Comparison of ENCODE assay signal across 8 cellular contexts in genomic region chr14:24160499-24160849, GRCh38. TPM values are rescaled to one million over a fixed set of nuclear protein-coding genes. Genes with fewer than 3 reads are reported as not detected.
DNase-seq lines count a peak whose midpoint lies in the region; ATAC-seq and FAIRE-seq lines count a peak whose summit lies in the region.

No MANE protein-coding gene starts in this region.

- peak overlapping the region; percentile 37 for H3K27ac ChIP-seq in right cardiac atrium (ENCODE audit: low read length)

- H3K36me3 Mint-ChIP-seq in T-cell: peaks cover 53% of the 10 kb centered on the region
- peaks cover 81% of the 10 kb centered on the region for H3K36me3 Mint-ChIP-seq in stimulated activated memory B cell treated with anti-CD40 and anti-IgM and Interleukin-4, amounts not matched to agents 10 μg/mL and 1 μg/mL and 100 μg/mL, for 72 hours

- peaks cover 3% of the 10 kb centered on the region for H3K4me1 ChIP-seq in right cardiac atrium (ENCODE audit: control insufficient read depth, insufficient read depth, low read length)

- FAIRE-seq in urothelium cell line (lab: Jason Lieb, UNC): no peak

- H3K27ac Mint-ChIP-seq in T-cell: peak overlapping the region; percentile 98 to 99
- H3K27ac Mint-ChIP-seq in stimulated activated memory B cell treated with anti-CD40 and anti-IgM and Interleukin-4, amounts not matched to agents 10 μg/mL and 1 μg/mL and 100 μg/mL, for 72 hours: peak overlapping the region; percentile 90

- H3K4me1 Mint-ChIP-seq in T-cell: peaks cover 48 to 52% (median 51%) of the 10 kb centered on the region in 3 donors
- H3K4me1 Mint-ChIP-seq in stimulated activated memory B cell treated with anti-CD40 and anti-IgM and Interleukin-4, amounts not matched to agents 10 μg/mL and 1 μg/mL and 100 μg/mL, for 72 hours: peaks cover 52% of the 10 kb centered on the region

- H3K4me3 ChIP-seq in right cardiac atrium (ENCODE audit: low read length): no peak overlapping the region

- no peaks in the 10 kb centered on the region for H3K9me3 ChIP-seq in right cardiac atrium (ENCODE audit: control insufficient read depth, low read length)

- intact Hi-C loops in right cardiac atrium (cut with DNase I): no loop called here

- CTCF ChIA-PET in T-cell (lab: Charles Lee): interaction anchor here (0.9 to 2.0 kb wide), 15 partner anchors 9 to 80 kb away, joined by 3 to 30 read pairs (median 5); partner anchors contain the start of genes DCAF11 (in 2 of the 2), NRL (in 2 of the 2), RNF31 (in 2 of the 2) and EMC9 (in 1 of the 2)

- H3K9me3 Mint-ChIP-seq in T-cell: no peaks in the 10 kb centered on the region
- H3K9me3 Mint-ChIP-seq in stimulated activated memory B cell treated with anti-CD40 and anti-IgM and Interleukin-4, amounts not matched to agents 10 μg/mL and 1 μg/mL and 100 μg/mL, for 72 hours: no peaks in the 10 kb centered on the region

- H3K4me3 Mint-ChIP-seq in T-cell: peak overlapping the region in 2 of 3 donors; percentile 37 to 92
- H3K4me3 Mint-ChIP-seq in stimulated activated memory B cell treated with anti-CD40 and anti-IgM and Interleukin-4, amounts not matched to agents 10 μg/mL and 1 μg/mL and 100 μg/mL, for 72 hours: no peak overlapping the region

- no peak for DNase-seq in T-cell
- DNase-seq in right cardiac atrium: no peak
- DNase-seq in urothelium cell line (ENCODE audit: low spot score): no peak
- DNase-seq in NCI-H2171 (lab: John Stamatoyannopoulos, UW): no peak
- DNase-seq in left lobe of liver (ENCODE audit: low spot score): no peak

- no peaks in the 10 kb centered on the region for H3K27me3 Mint-ChIP-seq in T-cell
- no peaks in the 10 kb centered on the region for H3K27me3 Mint-ChIP-seq in stimulated activated memory B cell treated with anti-CD40 and anti-IgM and Interleukin-4, amounts not matched to agents 10 μg/mL and 1 μg/mL and 100 μg/mL, for 72 hours

- H3K27me3 ChIP-seq in right cardiac atrium (ENCODE audit: control insufficient read depth, insufficient read depth): no peaks in the 10 kb centered on the region

- ATAC-seq in GM21367 (IDR thresholded peaks at IDR 0.05; ENCODE audit: unreplicated experiment): peak; percentile 5
- peak in 1 of 4 experiments; percentile 0 for ATAC-seq in T-cell (replicated peaks in 1 of 4)
- peak in 1 of 2 donors; percentile 20 for ATAC-seq in right cardiac atrium
- no peak for ATAC-seq in stimulated activated memory B cell treated with anti-CD40 and anti-IgM and Interleukin-4, amounts not matched to agents 10 μg/mL and 1 μg/mL and 100 μg/mL, for 72 hours
- ATAC-seq in HG03280 (IDR thresholded peaks at IDR 0.05; ENCODE audit: unreplicated experiment): no peak
- no peak for ATAC-seq in left lobe of liver

- POLR2A ChIA-PET in T-cell (lab: Charles Lee): interaction anchor here (0.6 to 1.6 kb wide), 8 partner anchors 11 to 52 kb away, joined by 3 to 9 read pairs (median 4); partner anchors contain the start of genes DCAF11 (in 1 of the 2), EMC9 (in 1 of the 2), NRL (in 1 of the 2) and PSME1 (in 1 of the 2)

- 92% methylated on average over 4 of the region's 4 CpGs for WGBS in right cardiac atrium

RNA-seq across cellular contexts. Expression of gene IRF9, which starts 0.6 kb away (rescaled TPM):
- 100 to 1,000 TPM; 201 to 285 (median 215) TPM for total RNA-seq in T-cell
- total RNA-seq in right cardiac atrium: 100 to 1,000 TPM in 1 of 4 donors, 10 to 100 TPM in 3; 47.5 to 103 (median 59.0) TPM
- 44.5 TPM for polyA plus RNA-seq in right cardiac atrium
- total RNA-seq in left lobe of liver: 25.1 TPM

RNA-seq across cellular contexts. Expression of gene REC8, which starts 11.4 kb away (rescaled TPM):
- total RNA-seq in T-cell (10 to 100 TPM; 32.4 to 82.5 (median 41.5) TPM), right cardiac atrium (1 to 10 TPM; 1.9 to 5.8 (median 3.2) TPM), left lobe of liver (2.6 TPM)
- 4.1 TPM for polyA plus RNA-seq in right cardiac atrium

RNA-seq across cellular contexts. Expression of gene RNF31, which starts 13.2 kb away (rescaled TPM):
- total RNA-seq in T-cell (100 to 1,000 TPM in 3 of 5 donors, 10 to 100 TPM in 2; 67.7 to 131 (median 100) TPM), right cardiac atrium (10 to 100 TPM; 29.2 to 48.4 (median 42.6) TPM), left lobe of liver (28.6 TPM)
- 27.6 TPM for polyA plus RNA-seq in right cardiac atrium

RNA-seq across cellular contexts. Expression of gene PSME2, which starts 14.1 kb away (rescaled TPM):
- total RNA-seq in T-cell: 100 to 1,000 TPM; 130 to 192 (median 159) TPM
- 10 to 100 TPM; 62.7 to 90.6 (median 67.6) TPM for total RNA-seq in right cardiac atrium
- polyA plus RNA-seq in right cardiac atrium: 102 TPM
- 124 TPM for total RNA-seq in left lobe of liver

RNA-seq across cellular contexts. Expression of gene EMC9, which starts 19.1 kb away (rescaled TPM):
- total RNA-seq in T-cell: 10 to 100 TPM in 3 of 5 donors, 1 to 10 TPM in 2; 9.3 to 29.8 (median 20.8) TPM
- total RNA-seq in right cardiac atrium: 10 to 100 TPM; 17.2 to 18.9 (median 18.1) TPM
- polyA plus RNA-seq in right cardiac atrium: 21.2 TPM
- total RNA-seq in left lobe of liver: 24.2 TPM
